Comparison of ENCODE assay signal across 1 cellular context in the genomic region with DNA sequence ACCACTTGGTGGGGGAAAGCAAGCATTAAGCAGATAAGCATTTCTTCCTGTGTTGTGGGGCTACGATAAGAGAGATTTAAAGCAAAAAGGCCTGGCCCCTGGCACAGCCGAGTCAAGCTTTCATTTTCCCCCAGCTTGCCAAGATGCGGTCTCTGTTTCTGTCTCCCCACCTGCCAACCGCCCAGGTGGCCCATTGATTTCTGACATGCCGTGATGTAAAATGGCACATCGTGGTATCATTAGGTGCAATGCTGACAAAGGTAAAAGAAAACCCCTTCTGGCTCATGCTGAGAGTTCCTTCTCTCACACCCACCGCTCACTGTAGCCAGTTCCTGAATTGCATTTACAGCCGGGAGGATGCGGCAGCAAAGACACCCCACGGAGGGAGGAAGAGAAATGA.
TF ChIP-seq lines count a peak whose summit lies in the region.

No MANE protein-coding gene starts in this region.

TF ChIP-seq in HCT116, 20 proteins besides CTCF, POLR2A, EP300 and RAD21 (continued from another document):
- TF ChIP-seq, protein P1, sequence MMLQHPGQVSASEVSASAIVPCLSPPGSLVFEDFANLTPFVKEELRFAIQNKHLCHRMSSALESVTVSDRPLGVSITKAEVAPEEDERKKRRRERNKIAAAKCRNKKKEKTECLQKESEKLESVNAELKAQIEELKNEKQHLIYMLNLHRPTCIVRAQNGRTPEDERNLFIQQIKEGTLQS (IDR thresholded peaks at IDR 0.05), result no peak
- no peak for TF ChIP-seq FOSL1 (IDR thresholded peaks at IDR 0.05; ENCODE audit: low read depth)
